In genomic region chr1:180169641-180170155, GRCh38 we compare ENCODE assay signal across 18 cellular contexts. TPM values are rescaled to one million over a fixed set of nuclear protein-coding genes. Genes with fewer than 3 reads are reported as not detected.
DNase-seq lines count a peak whose midpoint lies in the region; ATAC-seq and TF ChIP-seq lines count a peak whose summit lies in the region.
"Had no signal": no experiment of that assay in that cellular context is flagged by ENCODE, and none has a peak within 500 bp of the region (broad histone marks: within the 10 kb centered on the region; RNA-seq: fewer than 3 reads in every experiment).

No MANE protein-coding gene starts in this region.

- H3K9me3 ChIP-seq in breast epithelium: no peaks in the 10 kb centered on the region
- H3K9me3 ChIP-seq in colonic mucosa: no peaks in the 10 kb centered on the region
- no peaks in the 10 kb centered on the region for H3K9me3 ChIP-seq in mucosa of rectum (ENCODE audit: control insufficient read depth in 2 of 2, low read length in 2 of 2)
- H3K9me3 ChIP-seq: ascending aorta, tibial artery had no signal

- H3K9ac ChIP-seq in colonic mucosa (ENCODE audit: low read depth in 2 of 2, low read length in 2 of 2) (peak overlapping the region in 1 of 2 donors; percentile 55), mucosa of rectum (ENCODE audit: low read depth in 1 of 2, low read length in 2 of 2) (peak overlapping the region in 1 of 2 donors; percentile 29)

- H3K4me1 Mint-ChIP-seq in MCF 10A (ENCODE audit: insufficient read depth, unreplicated experiment) (peaks cover 28% of the 10 kb centered on the region), type B pancreatic cell (ENCODE audit: unreplicated experiment) (peaks cover 22% of the 10 kb centered on the region)

- no peak for TF ChIP-seq CTCF in breast epithelium (IDR thresholded peaks at IDR 0.05)
- TF ChIP-seq CTCF in MCF 10A (IDR thresholded peaks at IDR 0.05; ENCODE audit: unreplicated experiment): no peak
- no peak for TF ChIP-seq CTCF in colonic mucosa (IDR thresholded peaks at IDR 0.05)
- no peak for TF ChIP-seq CTCF in type B pancreatic cell (conservative IDR thresholded peaks at IDR 0.05)

- no peak for ATAC-seq in HG03571 (IDR thresholded peaks at IDR 0.05; ENCODE audit: unreplicated experiment)

- H3K4me3 ChIP-seq in breast epithelium: no peak overlapping the region
- no peak overlapping the region for H3K4me3 ChIP-seq in colonic mucosa
- H3K4me3 ChIP-seq in mucosa of rectum (ENCODE audit: low read length in 2 of 2): peak overlapping the region; percentile 10 to 16
- H3K4me3 ChIP-seq: ascending aorta, tibial artery had no signal

- DNase-seq in breast epithelium (ENCODE audit: low spot score in 2 of 2): no peak
- DNase-seq in MCF 10A (ENCODE audit: unreplicated experiment): no peak
- DNase-seq in colonic mucosa: peak; percentile 44
- DNase-seq in type B pancreatic cell (ENCODE audit: extremely low spot score, unreplicated experiment): no peak
- DNase-seq in SKM-1 treated with dmso at 0.1 percent for 144 hours (lab: John Stamatoyannopoulos, UW; ENCODE audit: unreplicated experiment): no peak
- no peak for DNase-seq in stimulated activated CD4-positive, alpha-beta T cell treated with anti-CD3 and anti-CD28 coated beads, Interleukin-4, amount 100 ng/mL, for 24 hours
- DNase-seq: activated CD4-positive, alpha-beta T cell treated with anti-CD3 and anti-CD28 coated beads for 4 hours; activated CD8-positive, alpha-beta memory T cell treated with anti-CD3 and anti-CD28 coated beads, Interleukin-2, amount 50 U/mL, for 4 hours; activated gamma-delta T cell; DMS79; foreskin fibroblast; naive B cell; NCI-H2171 had no signal

- no TSS peak for BruUV-seq in MCF 10A (replicated peaks; lab: Mats Ljungman, UMichigan)

- no peaks in the 10 kb centered on the region for H3K27me3 Mint-ChIP-seq in MCF 10A (ENCODE audit: insufficient read depth, unreplicated experiment)
- no peaks in the 10 kb centered on the region for H3K27me3 Mint-ChIP-seq in type B pancreatic cell
- H3K27me3 Mint-ChIP-seq: naive B cell had no signal

- H3K9me3 Mint-ChIP-seq in MCF 10A (ENCODE audit: unreplicated experiment) (no peaks in the 10 kb centered on the region), type B pancreatic cell (no peaks in the 10 kb centered on the region)
- H3K9me3 Mint-ChIP-seq: naive B cell had no signal

- H3K36me3 ChIP-seq in breast epithelium: no peaks in the 10 kb centered on the region
- H3K36me3 ChIP-seq in colonic mucosa: no peaks in the 10 kb centered on the region
- peaks cover 0 to 4% of the 10 kb centered on the region in 2 donors for H3K36me3 ChIP-seq in mucosa of rectum (ENCODE audit: control insufficient read depth in 2 of 2, insufficient read depth in 2 of 2, low read length in 2 of 2)

- TF ChIP-seq POLR2A in breast epithelium (IDR thresholded peaks at IDR 0.05): no peak

- H3K4me3 Mint-ChIP-seq in MCF 10A (ENCODE audit: unreplicated experiment): no peak overlapping the region
- H3K4me3 Mint-ChIP-seq in type B pancreatic cell: no peak overlapping the region

- intact Hi-C loops in breast epithelium (cut with DNase I; ENCODE audit: low total_unique reads) (no loop called here), MCF 10A (cut with micrococcal nuclease) (loop anchor here (2.0 to 5.0 kb wide), 3 partner anchors 142 to 287 kb away; partner anchors contain the start of gene TOR1AIP1), colonic mucosa (cut with DNase I) (loop anchor here (10.0 kb wide), 1 partner anchor 105 kb away; no protein-coding TSS in a partner anchor)

- H3K27ac ChIP-seq in breast epithelium (peak overlapping the region; percentile 89 to 90), colonic mucosa (peak overlapping the region; percentile 86), mucosa of rectum (ENCODE audit: low read depth in 2 of 2, low read length in 2 of 2) (peak overlapping the region; percentile 88 to 93)
- H3K27ac ChIP-seq: ascending aorta, C4-2B, tibial artery had no signal

- H3K36me3 Mint-ChIP-seq in MCF 10A (ENCODE audit: insufficient read depth, unreplicated experiment) (peaks cover 11% of the 10 kb centered on the region), type B pancreatic cell (peaks cover 16% of the 10 kb centered on the region)

- H3K4me1 ChIP-seq in breast epithelium (peaks cover 5 to 25% of the 10 kb centered on the region in 2 donors), colonic mucosa (peaks cover 26% of the 10 kb centered on the region), mucosa of rectum (ENCODE audit: control insufficient read depth in 2 of 2, insufficient read depth in 2 of 2, low read length in 2 of 2) (peaks cover 35 to 40% of the 10 kb centered on the region in 2 donors)

- POLR2A ChIA-PET in MCF 10A (lab: Yijun Ruan, JAX): interaction anchor here (0.5 to 0.6 kb wide), 2 partner anchors 16 to 102 kb away, joined by 3 read pairs; no protein-coding TSS in a partner anchor

- CTCF ChIA-PET in MCF 10A (lab: Yijun Ruan, JAX): interaction anchor here (0.6 to 11.0 kb wide), 10 partner anchors 11 to 463 kb away, joined by 3 to 174 read pairs (median 6); no protein-coding TSS in a partner anchor

- H3K27ac Mint-ChIP-seq in MCF 10A (ENCODE audit: low read depth, unreplicated experiment) (no peak overlapping the region), type B pancreatic cell (peak overlapping the region; percentile 76)

- H3K27me3 ChIP-seq in breast epithelium (no peaks in the 10 kb centered on the region), colonic mucosa (no peaks in the 10 kb centered on the region), mucosa of rectum (ENCODE audit: control insufficient read depth in 2 of 2, insufficient read depth in 2 of 2, low read length in 2 of 2) (no peaks in the 10 kb centered on the region)
- H3K27me3 ChIP-seq: ascending aorta, tibial artery had no signal

RNA-seq across cellular contexts. Expression of gene QSOX1, which starts 15.0 kb away (rescaled TPM):
- total RNA-seq in breast epithelium (10 to 100 TPM; 43.3 to 85.5 (median 67.5) TPM), MCF 10A (2022) (309 and 464 TPM in 2 replicates), colonic mucosa (100 to 1,000 TPM; 395 to 450 TPM), type B pancreatic cell (ENCODE audit: low replicate concordance) (94.0 and 96.0 TPM in 2 replicates)

Comparison
In these comparisons a context has a peak if more than half of its experiments do, and no peak if none do; other contexts are left out.
1. H3K4me3 ChIP-seq: peak in mucosa of rectum (2 of 2); none in breast epithelium (0 of 3) and colonic mucosa (single experiment).
2. Peak in every context shown above with its lines, with median percentiles within 50 percentile points of each other: H3K27ac ChIP-seq.